ENCODE assay signal across 29 cellular contexts in genomic region chr14:90818715-90819114, GRCh38.
"Had no signal": no experiment of that assay in that cellular context is flagged by ENCODE, and none has a peak within 500 bp of the region (broad histone marks: within the 10 kb centered on the region; RNA-seq: fewer than 3 reads in every experiment).

No MANE protein-coding gene starts in this region.

- H3K36me3 Mint-ChIP-seq: naive thymus-derived CD4-positive, alpha-beta T cell; stimulated activated memory B cell treated with anti-CD40 and anti-IgM and Interleukin-4, amounts not matched to agents 10 μg/mL and 1 μg/mL and 100 μg/mL, for 72 hours had no signal

- H2AFZ ChIP-seq: hepatocyte had no signal

- DNase-seq: glutamatergic neuron; kidney glomerular epithelial cell; left cardiac atrium; left lung; mesendoderm; midbrain; mucosa of descending colon; naive thymus-derived CD4-positive, alpha-beta T cell; pancreas; retina; sigmoid colon; small intestine; spleen; stimulated activated CD4-positive, alpha-beta T cell treated with anti-CD3 and anti-CD28 coated beads, Interleukin-1b, Interleukin-23, amount 100 ng/mL, for 48 hours; stimulated activated CD4-positive, alpha-beta T cell treated with anti-CD3 and anti-CD28 coated beads, Interleukin-2, amount 100 ng/mL, for 48 hours; stimulated activated CD4-positive, alpha-beta T cell treated with anti-CD3 and anti-CD28 coated beads, Interleukin-4, amount 100 ng/mL, for 4 hours; stimulated activated CD8-positive, alpha-beta memory T cell treated with anti-CD3 and anti-CD28 coated beads, Interleukin-4, amount 100 ng/mL, for 48 hours; stimulated activated naive CD4-positive, alpha-beta T cell treated with Interleukin-2 at 50 U/mL for 16 hours; stimulated activated naive CD8-positive, alpha-beta T cell treated with anti-CD3 and anti-CD28 coated beads, Interleukin-15, amount 100 ng/mL, for 72 hours; substantia nigra; transverse colon; upper lobe of right lung had no signal

- H3K27ac ChIP-seq: heart left ventricle, hepatocyte, left lung, pancreas, prostate gland, sigmoid colon, spleen, transverse colon, upper lobe of right lung had no signal

- H3K27ac Mint-ChIP-seq: naive thymus-derived CD4-positive, alpha-beta T cell; natural killer cell treated with Interleukin-12 subunit alpha and Interleukin-12 subunit beta and Interleukin-15 and Interleukin-18, amount 100 ng/mL, for 72 hours; stimulated activated memory B cell treated with anti-CD40 and anti-IgM and Interleukin-4, amounts not matched to agents 10 μg/mL and 1 μg/mL and 100 μg/mL, for 72 hours; stimulated activated naive CD8-positive, alpha-beta T cell treated with anti-CD3 and anti-CD28 coated beads, Interleukin-15, amount 100 ng/mL, for 72 hours had no signal

- H3K36me3 ChIP-seq: heart left ventricle, left lung, pancreas, prostate gland, sigmoid colon, spleen, transverse colon, upper lobe of right lung had no signal

- ATAC-seq: heart left ventricle; left cardiac atrium; left lung; mucosa of descending colon; naive thymus-derived CD4-positive, alpha-beta T cell; natural killer cell treated with Interleukin-12 subunit alpha and Interleukin-12 subunit beta and Interleukin-15 and Interleukin-18, amount 100 ng/mL, for 72 hours; pancreas; right cardiac atrium; stimulated activated memory B cell treated with anti-CD40 and anti-IgM and Interleukin-4, amounts not matched to agents 10 μg/mL and 1 μg/mL and 100 μg/mL, for 72 hours; stimulated activated naive CD8-positive, alpha-beta T cell treated with anti-CD3 and anti-CD28 coated beads, Interleukin-15, amount 100 ng/mL, for 72 hours; upper lobe of right lung had no signal

- H3K9me3 ChIP-seq: pancreas, prostate gland had no signal

- H3K27me3 ChIP-seq: heart left ventricle, hepatocyte, left lung, pancreas, sigmoid colon, upper lobe of right lung had no signal

- H3K4me3 ChIP-seq: heart left ventricle, hepatocyte, left lung, lung, mucosa of descending colon, pancreas, prostate gland, sigmoid colon, spleen, transverse colon, upper lobe of right lung had no signal

- H3K4me3 Mint-ChIP-seq: natural killer cell treated with Interleukin-12 subunit alpha and Interleukin-12 subunit beta and Interleukin-15 and Interleukin-18, amount 100 ng/mL, for 72 hours; stimulated activated memory B cell treated with anti-CD40 and anti-IgM and Interleukin-4, amounts not matched to agents 10 μg/mL and 1 μg/mL and 100 μg/mL, for 72 hours; stimulated activated naive CD8-positive, alpha-beta T cell treated with anti-CD3 and anti-CD28 coated beads, Interleukin-15, amount 100 ng/mL, for 72 hours had no signal

- H3K4me2 ChIP-seq: hepatocyte had no signal
